1 cellular context compared by ENCODE assay signal in genomic region chr22:50527921-50528681, GRCh38.
TF ChIP-seq lines count a peak whose summit lies in the region.

No MANE protein-coding gene starts in this region.

TF ChIP-seq in GM23338, 12 proteins besides CTCF, POLR2A, EP300 and RAD21:
- TF ChIP-seq, protein P1, sequence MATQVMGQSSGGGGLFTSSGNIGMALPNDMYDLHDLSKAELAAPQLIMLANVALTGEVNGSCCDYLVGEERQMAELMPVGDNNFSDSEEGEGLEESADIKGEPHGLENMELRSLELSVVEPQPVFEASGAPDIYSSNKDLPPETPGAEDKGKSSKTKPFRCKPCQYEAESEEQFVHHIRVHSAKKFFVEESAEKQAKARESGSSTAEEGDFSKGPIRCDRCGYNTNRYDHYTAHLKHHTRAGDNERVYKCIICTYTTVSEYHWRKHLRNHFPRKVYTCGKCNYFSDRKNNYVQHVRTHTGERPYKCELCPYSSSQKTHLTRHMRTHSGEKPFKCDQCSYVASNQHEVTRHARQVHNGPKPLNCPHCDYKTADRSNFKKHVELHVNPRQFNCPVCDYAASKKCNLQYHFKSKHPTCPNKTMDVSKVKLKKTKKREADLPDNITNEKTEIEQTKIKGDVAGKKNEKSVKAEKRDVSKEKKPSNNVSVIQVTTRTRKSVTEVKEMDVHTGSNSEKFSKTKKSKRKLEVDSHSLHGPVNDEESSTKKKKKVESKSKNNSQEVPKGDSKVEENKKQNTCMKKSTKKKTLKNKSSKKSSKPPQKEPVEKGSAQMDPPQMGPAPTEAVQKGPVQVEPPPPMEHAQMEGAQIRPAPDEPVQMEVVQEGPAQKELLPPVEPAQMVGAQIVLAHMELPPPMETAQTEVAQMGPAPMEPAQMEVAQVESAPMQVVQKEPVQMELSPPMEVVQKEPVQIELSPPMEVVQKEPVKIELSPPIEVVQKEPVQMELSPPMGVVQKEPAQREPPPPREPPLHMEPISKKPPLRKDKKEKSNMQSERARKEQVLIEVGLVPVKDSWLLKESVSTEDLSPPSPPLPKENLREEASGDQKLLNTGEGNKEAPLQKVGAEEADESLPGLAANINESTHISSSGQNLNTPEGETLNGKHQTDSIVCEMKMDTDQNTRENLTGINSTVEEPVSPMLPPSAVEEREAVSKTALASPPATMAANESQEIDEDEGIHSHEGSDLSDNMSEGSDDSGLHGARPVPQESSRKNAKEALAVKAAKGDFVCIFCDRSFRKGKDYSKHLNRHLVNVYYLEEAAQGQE (IDR thresholded peaks at IDR 0.05; ENCODE audit: unreplicated experiment): no peak
- no peak for TF ChIP-seq ZNF462 (CRISPR knock-in tag; IDR thresholded peaks at IDR 0.05)
- TF ChIP-seq, protein P2, sequence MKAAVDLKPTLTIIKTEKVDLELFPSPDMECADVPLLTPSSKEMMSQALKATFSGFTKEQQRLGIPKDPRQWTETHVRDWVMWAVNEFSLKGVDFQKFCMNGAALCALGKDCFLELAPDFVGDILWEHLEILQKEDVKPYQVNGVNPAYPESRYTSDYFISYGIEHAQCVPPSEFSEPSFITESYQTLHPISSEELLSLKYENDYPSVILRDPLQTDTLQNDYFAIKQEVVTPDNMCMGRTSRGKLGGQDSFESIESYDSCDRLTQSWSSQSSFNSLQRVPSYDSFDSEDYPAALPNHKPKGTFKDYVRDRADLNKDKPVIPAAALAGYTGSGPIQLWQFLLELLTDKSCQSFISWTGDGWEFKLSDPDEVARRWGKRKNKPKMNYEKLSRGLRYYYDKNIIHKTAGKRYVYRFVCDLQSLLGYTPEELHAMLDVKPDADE (IDR thresholded peaks at IDR 0.05): no peak
- no peak for TF ChIP-seq POLR2AphosphoS5 (IDR thresholded peaks at IDR 0.05; ENCODE audit: low read depth)
- TF ChIP-seq EZH2 (IDR thresholded peaks at IDR 0.05; ENCODE audit: low read depth, unreplicated experiment): peak; percentile 48
